Comparison of ENCODE assay signal across 8 cellular contexts in genomic region chr1:111141245-111141644, GRCh38. TPM values are rescaled to one million over a fixed set of nuclear protein-coding genes. Genes with fewer than 3 reads are reported as not detected.
A peak's percentile ranks its signal among the peaks of the same experiment; 100 is the strongest.
DNase-seq lines count a peak whose midpoint lies in the region; ATAC-seq and TF ChIP-seq lines count a peak whose summit lies in the region.

No MANE protein-coding gene starts in this region.

- no peaks in the 10 kb centered on the region for H3K9me3 Mint-ChIP-seq in endodermal cell

- no peak for ATAC-seq in HG03175 (IDR thresholded peaks at IDR 0.05; ENCODE audit: unreplicated experiment)

- DNase-seq in GM06990 (ENCODE audit: extremely low read depth, insufficient read length), result no peak
- no peak for DNase-seq in OCI-LY7 (ENCODE audit: low spot score)
- DNase-seq in endodermal cell, result no peak
- no peak for DNase-seq in ovary
- no peak for DNase-seq in retina
- no peak for DNase-seq in superior temporal gyrus (ENCODE audit: extremely low spot score)
- DNase-seq in NOMO-1 treated with DMSO at 0.1 percent for 48 hours (lab: John Stamatoyannopoulos, UW; ENCODE audit: unreplicated experiment), result no peak

- no peak for TF ChIP-seq CTCF in GM06990 (IDR thresholded peaks at IDR 0.05; ENCODE audit: insufficient read depth, low read length, poor library complexity, severe bottlenecking)
- TF ChIP-seq CTCF in OCI-LY7 (conservative IDR thresholded peaks at IDR 0.05; ENCODE audit: low read length), result no peak
- TF ChIP-seq CTCF in endodermal cell (conservative IDR thresholded peaks at IDR 0.05), result no peak
- TF ChIP-seq CTCF in ovary (IDR thresholded peaks at IDR 0.05), result no peak

- H4K20me1 ChIP-seq in OCI-LY7 (ENCODE audit: insufficient read depth, low read length), result peaks cover 27% of the 10 kb centered on the region; the same call in 1 of the 2 replicates

- CTCF ChIA-PET in OCI-LY7 (lab: Charles Lee; ENCODE audit: unreplicated experiment), result no interaction called here

- H3K79me2 ChIP-seq in OCI-LY7 (ENCODE audit: insufficient read depth, low read depth, low read length), result peaks cover 87% of the 10 kb centered on the region

- BruUV-seq in OCI-LY7 (replicated peaks; lab: Mats Ljungman, UMichigan), result no TSS peak

- peaks cover 21% of the 10 kb centered on the region for H3K36me3 Mint-ChIP-seq in endodermal cell (ENCODE audit: low read depth)

- TF ChIP-seq EP300 in ovary (IDR thresholded peaks at IDR 0.05), result no peak

- H3K36me3 ChIP-seq in GM06990 (ENCODE audit: control insufficient read depth, insufficient read depth, low read length) (no peaks in the 10 kb centered on the region; the same call in 1 of the 2 replicates), OCI-LY7 (ENCODE audit: insufficient read depth, low read length) (peaks cover 44% of the 10 kb centered on the region), endodermal cell (ENCODE audit: control insufficient read depth, insufficient read depth, low read length) (peaks cover 13% of the 10 kb centered on the region), ovary (no peaks in the 10 kb centered on the region)

- H3K27ac ChIP-seq in OCI-LY7 (ENCODE audit: low read depth, low read length, poor library complexity, severe bottlenecking) (peak overlapping the region; percentile 91), endodermal cell (ENCODE audit: low read depth, low read length) (no peak overlapping the region), ovary (no peak overlapping the region)

- H3K27ac Mint-ChIP-seq in endodermal cell, result peak overlapping the region; percentile 84

- intact Hi-C loops in OCI-LY7 (cut with micrococcal nuclease; ENCODE audit: unreplicated experiment) (loop anchor here (5.0 kb wide), 2 partner anchors 61 to 266 kb away; partner anchors contain the start of gene DENND2D), ovary (cut with DNase I) (no loop called here)

- H3K27me3 ChIP-seq in GM06990 (replicated peaks; ENCODE audit: control insufficient read depth, insufficient read depth, low read length), result no peaks in the 10 kb centered on the region
- H3K27me3 ChIP-seq in endodermal cell (ENCODE audit: control insufficient read depth, insufficient read depth, low read length, poor library complexity, severe bottlenecking), result no peaks in the 10 kb centered on the region
- H3K27me3 ChIP-seq in ovary, result peaks cover 2% of the 10 kb centered on the region

- peaks cover 36% of the 10 kb centered on the region for H3K4me1 Mint-ChIP-seq in endodermal cell

- no peaks in the 10 kb centered on the region for H3K9me2 ChIP-seq in OCI-LY7 (ENCODE audit: insufficient read depth, low read length)

- no peaks in the 10 kb centered on the region for H3K27me3 Mint-ChIP-seq in endodermal cell (ENCODE audit: insufficient read depth)

- peak overlapping the region; percentile 85 for H3K4me2 ChIP-seq in OCI-LY7 (ENCODE audit: low read length)

- peak overlapping the region; percentile 91 for H3K4me3 Mint-ChIP-seq in endodermal cell

- TF ChIP-seq POLR2A in ovary (IDR thresholded peaks at IDR 0.05), result no peak

- no peak overlapping the region for H2AFZ ChIP-seq in OCI-LY7 (ENCODE audit: low read length)

- POLR2A ChIA-PET in OCI-LY7 (lab: Charles Lee), result interaction anchor here (0.6 to 9.5 kb wide), 10 partner anchors 9 to 77 kb away, joined by 3 to 114 read pairs (median 6); no protein-coding TSS in a partner anchor

- H3K4me1 ChIP-seq in OCI-LY7 (ENCODE audit: insufficient read depth, low read length, poor library complexity, severe bottlenecking) (peaks cover 54% of the 10 kb centered on the region), endodermal cell (ENCODE audit: control insufficient read depth, insufficient read depth, low read length) (no peaks in the 10 kb centered on the region), ovary (ENCODE audit: insufficient read depth) (peaks cover 5% of the 10 kb centered on the region)

- no peaks in the 10 kb centered on the region for H3K9me3 ChIP-seq in OCI-LY7 (ENCODE audit: low read length)
- no peaks in the 10 kb centered on the region for H3K9me3 ChIP-seq in endodermal cell (ENCODE audit: control insufficient read depth, low read length)
- no peaks in the 10 kb centered on the region for H3K9me3 ChIP-seq in ovary

- H3K9ac ChIP-seq in endodermal cell (ENCODE audit: extremely low read depth, low read length, poor library complexity, severe bottlenecking), result peak overlapping the region; percentile 71

- WGBS in endodermal cell (ENCODE audit: insufficient coverage in 1 of 2, insufficient read length in 1 of 2), 2 experiments, result 36 to 42% methylated on average over 2 of the region's 2 CpGs
- 6 to 8% (median 7%) methylated on average over 2 of the region's 2 CpGs for WGBS in ovary, 3 donors

- H3K4me3 ChIP-seq in GM06990 (replicated peaks; ENCODE audit: low read depth, low read length) (peak overlapping the region; percentile 100), OCI-LY7 (ENCODE audit: low read depth, low read length, poor library complexity, severe bottlenecking) (peak overlapping the region; percentile 94), endodermal cell (ENCODE audit: low read length) (peak overlapping the region; percentile 92), ovary (peak overlapping the region; percentile 69)

RNA-seq across cellular contexts. Expression of gene CEPT1, which starts 1.2 kb away (rescaled TPM):
- 41.5 and 44.9 TPM in 2 replicates for total RNA-seq in OCI-LY7 (2014; rRNA removed; shearing (Covaris generic))
- 59.0 TPM in 2 replicates for total RNA-seq in OCI-LY7 (2022)
- total RNA-seq in endodermal cell, result 10 to 100 TPM; 28.0 to 33.3 TPM
- 31.0 TPM for polyA plus RNA-seq in endodermal cell (2013, experiment 1 of 2)
- 24.8 TPM for polyA plus RNA-seq in endodermal cell (2013, experiment 2 of 2)
- total RNA-seq in ovary, result 10 to 100 TPM; 27.8 to 37.1 (median 32.4) TPM
- 10 to 100 TPM; 16.4 to 40.3 TPM for polyA plus RNA-seq in ovary

RNA-seq across cellular contexts. Expression of gene DRAM2, which starts 1.4 kb away (rescaled TPM):
- total RNA-seq in OCI-LY7 (2014; rRNA removed; shearing (Covaris generic)), result 75.2 and 84.2 TPM in 2 replicates
- total RNA-seq in OCI-LY7 (2022) (83.5 and 87.9 TPM in 2 replicates), endodermal cell (10 to 100 TPM; 49.7 to 64.9 TPM), ovary (10 to 100 TPM; 27.2 to 51.8 (median 34.7) TPM)
- 57.3 TPM for polyA plus RNA-seq in endodermal cell (2013, experiment 1 of 2)
- polyA plus RNA-seq in endodermal cell (2013, experiment 2 of 2), result 48.4 TPM
- polyA plus RNA-seq in ovary, result 10 to 100 TPM; 34.0 to 87.3 TPM

RNA-seq across cellular contexts. Expression of gene DENND2D, which starts 59.2 kb away (rescaled TPM):
- total RNA-seq in OCI-LY7 (2014; rRNA removed; shearing (Covaris generic)), result 34.4 and 39.9 TPM in 2 replicates
- 9.8 and 13.5 TPM in 2 replicates for total RNA-seq in OCI-LY7 (2022)
- total RNA-seq in endodermal cell, result 1 to 10 TPM in 1 of 2 donors, under 1 TPM in 1; 0.89 to 2.6 TPM
- polyA plus RNA-seq in endodermal cell (2013, experiment 1 of 2), result not detected
- polyA plus RNA-seq in endodermal cell (2013, experiment 2 of 2), result not detected
- 10 to 100 TPM in 3 of 7 donors, 1 to 10 TPM in 4; 6.2 to 19.0 (median 9.5) TPM for total RNA-seq in ovary
- 10 to 100 TPM in 1 of 2 donors, 1 to 10 TPM in 1; 2.5 to 18.3 TPM for polyA plus RNA-seq in ovary
